16 cellular contexts compared by ENCODE assay signal in genomic region chr7:45638916-45639315, GRCh38.
"Had no signal": no experiment of that assay in that cellular context is flagged by ENCODE, and none has a peak within 500 bp of the region (broad histone marks: within the 10 kb centered on the region; RNA-seq: fewer than 3 reads in every experiment).

No MANE protein-coding gene starts in this region.

- DNase-seq: activated CD4-positive, alpha-beta T cell treated with anti-CD3 and anti-CD28 coated beads for 48 hours; activated CD8-positive, alpha-beta T cell treated with anti-CD3 and anti-CD28 coated beads, Interleukin-2, amount 10 ng/mL, durations not matched to agents 7 days and 5 days; activated naive CD4-positive, alpha-beta T cell treated with anti-CD3 and anti-CD28 coated beads, Interleukin-2, amount 10 ng/mL, durations not matched to agents 7 days and 5 days; central memory CD4-positive, alpha-beta T cell; cortex of kidney; effector memory CD8-positive, alpha-beta T cell; kidney; left ventricle myocardium inferior; sigmoid colon; stimulated activated CD4-positive, alpha-beta T cell treated with anti-CD3 and anti-CD28 coated beads, Interleukin-2, amount 100 ng/mL, for 24 hours; stimulated activated naive CD4-positive, alpha-beta T cell; trophoblast cell had no signal

- H3K9me3 Mint-ChIP-seq: activated naive CD4-positive, alpha-beta T cell treated with anti-CD3 and anti-CD28 coated beads, Interleukin-2, amount 10 ng/mL, durations not matched to agents 7 days and 5 days; activated T-helper 17 cell treated with anti-CD3 and anti-CD28 coated beads, Interleukin-2, amount 50 U/mL, for 72 hours; effector memory CD8-positive, alpha-beta T cell; memory B cell; nephron had no signal

- ATAC-seq: activated CD8-positive, alpha-beta T cell treated with anti-CD3 and anti-CD28 coated beads, Interleukin-2, amount 10 ng/mL, durations not matched to agents 7 days and 5 days; activated T-helper 17 cell treated with anti-CD3 and anti-CD28 coated beads, Interleukin-2, amount 50 U/mL, for 72 hours; effector memory CD8-positive, alpha-beta T cell; gastroesophageal sphincter had no signal

- H3K27ac Mint-ChIP-seq: activated CD8-positive, alpha-beta T cell treated with anti-CD3 and anti-CD28 coated beads, Interleukin-2, amount 10 ng/mL, durations not matched to agents 7 days and 5 days; activated naive CD4-positive, alpha-beta T cell treated with anti-CD3 and anti-CD28 coated beads, Interleukin-2, amount 10 ng/mL, durations not matched to agents 7 days and 5 days; activated T-helper 17 cell treated with anti-CD3 and anti-CD28 coated beads, Interleukin-2, amount 50 U/mL, for 72 hours; effector memory CD8-positive, alpha-beta T cell; memory B cell; nephron had no signal

- H3K36me3 Mint-ChIP-seq: activated naive CD4-positive, alpha-beta T cell treated with anti-CD3 and anti-CD28 coated beads, Interleukin-2, amount 10 ng/mL, durations not matched to agents 7 days and 5 days; memory B cell had no signal

- H3K4me3 Mint-ChIP-seq: activated CD8-positive, alpha-beta T cell treated with anti-CD3 and anti-CD28 coated beads, Interleukin-2, amount 10 ng/mL, durations not matched to agents 7 days and 5 days; activated naive CD4-positive, alpha-beta T cell treated with anti-CD3 and anti-CD28 coated beads, Interleukin-2, amount 10 ng/mL, durations not matched to agents 7 days and 5 days; activated T-helper 17 cell treated with anti-CD3 and anti-CD28 coated beads, Interleukin-2, amount 50 U/mL, for 72 hours; effector memory CD8-positive, alpha-beta T cell; memory B cell; nephron had no signal

- H3K4me1 Mint-ChIP-seq: activated naive CD4-positive, alpha-beta T cell treated with anti-CD3 and anti-CD28 coated beads, Interleukin-2, amount 10 ng/mL, durations not matched to agents 7 days and 5 days; activated T-helper 17 cell treated with anti-CD3 and anti-CD28 coated beads, Interleukin-2, amount 50 U/mL, for 72 hours; nephron had no signal

- H3K27me3 Mint-ChIP-seq: activated naive CD4-positive, alpha-beta T cell treated with anti-CD3 and anti-CD28 coated beads, Interleukin-2, amount 10 ng/mL, durations not matched to agents 7 days and 5 days had no signal
